28 cellular contexts compared by ENCODE assay signal in genomic region chrX:54090880-54091279, GRCh38.
"Had no signal": no experiment of that assay in that cellular context is flagged by ENCODE, and none has a peak within 500 bp of the region (broad histone marks: within the 10 kb centered on the region; RNA-seq: fewer than 3 reads in every experiment).

No MANE protein-coding gene starts in this region.

- H3K27me3 Mint-ChIP-seq: stimulated activated memory B cell treated with anti-CD40 and anti-IgM and Interleukin-4, amounts not matched to agents 10 μg/mL and 1 μg/mL and 100 μg/mL, for 72 hours; stimulated activated naive B cell treated with anti-CD40 and anti-IgM and Interleukin-4, amounts not matched to agents 10 μg/mL and 1 μg/mL and 100 μg/mL, for 72 hours; stimulated activated naive CD8-positive, alpha-beta T cell treated with anti-CD3 and anti-CD28 coated beads, Interleukin-15, amount 100 ng/mL, for 72 hours; stimulated activated naive CD8-positive, alpha-beta T cell treated with anti-CD3 and anti-CD28 coated beads, Interleukin-15, Interleukin-2, amounts not matched to agents 100 ng/mL and 50 ng/mL, for 24 hours; type B pancreatic cell had no signal

- H3K36me3 ChIP-seq: thoracic aorta, thyroid gland, transverse colon, upper lobe of left lung, upper lobe of right lung, uterus, vagina had no signal

- H3K4me1 Mint-ChIP-seq: stimulated activated effector memory CD8-positive, alpha-beta T cell treated with anti-CD3 and anti-CD28 coated beads, Interleukin-12 subunit alpha, Interleukin-12 subunit beta, amount 100 ng/mL, for 72 hours; stimulated activated memory B cell treated with anti-CD40 and anti-IgM and Interleukin-4, amounts not matched to agents 10 μg/mL and 1 μg/mL and 100 μg/mL, for 72 hours; stimulated activated naive B cell treated with anti-CD40 and anti-IgM and Interleukin-4, amounts not matched to agents 10 μg/mL and 1 μg/mL and 100 μg/mL, for 72 hours; stimulated activated naive CD8-positive, alpha-beta T cell treated with anti-CD3 and anti-CD28 coated beads, Interleukin-15, amount 100 ng/mL, for 72 hours had no signal

- H3K4me3 ChIP-seq: stomach, suprapubic skin, testis, thoracic aorta, thyroid gland, tibial nerve, transverse colon, upper lobe of left lung, upper lobe of right lung, uterus, vagina had no signal

- H3K36me3 Mint-ChIP-seq: stimulated activated effector memory CD8-positive, alpha-beta T cell treated with anti-CD3 and anti-CD28 coated beads, Interleukin-12 subunit alpha, Interleukin-12 subunit beta, amount 100 ng/mL, for 72 hours had no signal

- ATAC-seq: stimulated activated effector memory CD8-positive, alpha-beta T cell treated with anti-CD3 and anti-CD28 coated beads, Interleukin-12 subunit alpha, Interleukin-12 subunit beta, amount 100 ng/mL, for 72 hours; stimulated activated memory B cell treated with anti-CD40 and anti-IgM and Interleukin-4, amounts not matched to agents 10 μg/mL and 1 μg/mL and 100 μg/mL, for 72 hours; stimulated activated naive B cell treated with anti-CD40 and anti-IgM and Interleukin-4, amounts not matched to agents 10 μg/mL and 1 μg/mL and 100 μg/mL, for 72 hours; stimulated activated naive CD8-positive, alpha-beta T cell treated with anti-CD3 and anti-CD28 coated beads, Interleukin-15, amount 100 ng/mL, for 72 hours; stimulated activated naive CD8-positive, alpha-beta T cell treated with anti-CD3 and anti-CD28 coated beads, Interleukin-15, Interleukin-2, amounts not matched to agents 100 U/mL and 50 U/mL, for 24 hours; upper lobe of right lung had no signal

- H3K4me1 ChIP-seq: stomach, suprapubic skin, testis, thyroid gland, tibial nerve, transverse colon, upper lobe of left lung, upper lobe of right lung, uterus, vagina had no signal

- FAIRE-seq: urothelium cell line had no signal

- H3K27ac ChIP-seq: stomach, suprapubic skin, testis, thyroid gland, tibial nerve, transverse colon, upper lobe of left lung, upper lobe of right lung, uterus, vagina had no signal

- H3K27me3 ChIP-seq: stomach, suprapubic skin, testis, thyroid gland, tibial nerve, transverse colon, upper lobe of left lung, upper lobe of right lung, uterus, vagina had no signal

- DNase-seq: stimulated activated CD4-positive, alpha-beta T cell treated with anti-CD3 and anti-CD28 coated beads, Interleukin-2, amount 100 ng/mL, for 48 hours; stimulated activated CD4-positive, alpha-beta T cell treated with anti-CD3 and anti-CD28 coated beads, Interleukin-4, amount 100 ng/mL, for 1 hour; stimulated activated CD4-positive, alpha-beta T cell treated with anti-CD3 and anti-CD28 coated beads, Interleukin-4, amount 100 ng/mL, for 24 hours; stimulated activated CD4-positive, alpha-beta T cell treated with anti-CD3 and anti-CD28 coated beads, Interleukin-4, amount 100 ng/mL, for 4 hours; stimulated activated CD8-positive, alpha-beta memory T cell treated with anti-CD3 and anti-CD28 coated beads, Interleukin-4, amount 100 ng/mL, for 48 hours; stimulated activated naive B cell treated with anti-CD40 and anti-IgM and Interleukin-4, amounts not matched to agents 10 μg/mL and 1 μg/mL and 100 μg/mL, for 72 hours; stimulated activated naive CD4-positive, alpha-beta T cell; stimulated activated naive CD4-positive, alpha-beta T cell treated with Interleukin-2 at 50 U/mL for 16 hours; stimulated activated naive CD8-positive, alpha-beta T cell treated with anti-CD3 and anti-CD28 coated beads, Interleukin-15, amount 100 ng/mL, for 72 hours; stimulated activated naive CD8-positive, alpha-beta T cell treated with anti-CD3 and anti-CD28 coated beads, Interleukin-15, Interleukin-2, amounts not matched to agents 100 U/mL and 50 U/mL, for 24 hours; stomach; substantia nigra; testis; thyroid gland; transverse colon; trophoblast cell; upper lobe of left lung; upper lobe of right lung; uterus had no signal

- H3K27ac Mint-ChIP-seq: stimulated activated effector memory CD8-positive, alpha-beta T cell treated with anti-CD3 and anti-CD28 coated beads, Interleukin-12 subunit alpha, Interleukin-12 subunit beta, amount 100 ng/mL, for 72 hours; stimulated activated memory B cell treated with anti-CD40 and anti-IgM and Interleukin-4, amounts not matched to agents 10 μg/mL and 1 μg/mL and 100 μg/mL, for 72 hours; stimulated activated naive B cell treated with anti-CD40 and anti-IgM and Interleukin-4, amounts not matched to agents 10 μg/mL and 1 μg/mL and 100 μg/mL, for 72 hours; stimulated activated naive CD8-positive, alpha-beta T cell treated with anti-CD3 and anti-CD28 coated beads, Interleukin-15, Interleukin-2, amounts not matched to agents 100 ng/mL and 50 ng/mL, for 24 hours; type B pancreatic cell had no signal

- H3K9me3 ChIP-seq: stomach, suprapubic skin, testis, thoracic aorta, thyroid gland, tibial nerve, transverse colon, upper lobe of left lung, upper lobe of right lung, uterus, vagina had no signal

- H3K9me3 Mint-ChIP-seq: stimulated activated effector memory CD8-positive, alpha-beta T cell treated with anti-CD3 and anti-CD28 coated beads, Interleukin-12 subunit alpha, Interleukin-12 subunit beta, amount 100 ng/mL, for 72 hours; stimulated activated memory B cell treated with anti-CD40 and anti-IgM and Interleukin-4, amounts not matched to agents 10 μg/mL and 1 μg/mL and 100 μg/mL, for 72 hours; stimulated activated naive B cell treated with anti-CD40 and anti-IgM and Interleukin-4, amounts not matched to agents 10 μg/mL and 1 μg/mL and 100 μg/mL, for 72 hours; stimulated activated naive CD8-positive, alpha-beta T cell treated with anti-CD3 and anti-CD28 coated beads, Interleukin-15, amount 100 ng/mL, for 72 hours; stimulated activated naive CD8-positive, alpha-beta T cell treated with anti-CD3 and anti-CD28 coated beads, Interleukin-15, Interleukin-2, amounts not matched to agents 100 ng/mL and 50 ng/mL, for 24 hours; type B pancreatic cell had no signal

- H3K4me3 Mint-ChIP-seq: stimulated activated effector memory CD8-positive, alpha-beta T cell treated with anti-CD3 and anti-CD28 coated beads, Interleukin-12 subunit alpha, Interleukin-12 subunit beta, amount 100 ng/mL, for 72 hours; stimulated activated memory B cell treated with anti-CD40 and anti-IgM and Interleukin-4, amounts not matched to agents 10 μg/mL and 1 μg/mL and 100 μg/mL, for 72 hours; stimulated activated naive B cell treated with anti-CD40 and anti-IgM and Interleukin-4, amounts not matched to agents 10 μg/mL and 1 μg/mL and 100 μg/mL, for 72 hours; stimulated activated naive CD8-positive, alpha-beta T cell treated with anti-CD3 and anti-CD28 coated beads, Interleukin-15, amount 100 ng/mL, for 72 hours; stimulated activated naive CD8-positive, alpha-beta T cell treated with anti-CD3 and anti-CD28 coated beads, Interleukin-15, Interleukin-2, amounts not matched to agents 100 ng/mL and 50 ng/mL, for 24 hours; type B pancreatic cell had no signal
